29 cellular contexts compared by ENCODE assay signal in the genomic region with DNA sequence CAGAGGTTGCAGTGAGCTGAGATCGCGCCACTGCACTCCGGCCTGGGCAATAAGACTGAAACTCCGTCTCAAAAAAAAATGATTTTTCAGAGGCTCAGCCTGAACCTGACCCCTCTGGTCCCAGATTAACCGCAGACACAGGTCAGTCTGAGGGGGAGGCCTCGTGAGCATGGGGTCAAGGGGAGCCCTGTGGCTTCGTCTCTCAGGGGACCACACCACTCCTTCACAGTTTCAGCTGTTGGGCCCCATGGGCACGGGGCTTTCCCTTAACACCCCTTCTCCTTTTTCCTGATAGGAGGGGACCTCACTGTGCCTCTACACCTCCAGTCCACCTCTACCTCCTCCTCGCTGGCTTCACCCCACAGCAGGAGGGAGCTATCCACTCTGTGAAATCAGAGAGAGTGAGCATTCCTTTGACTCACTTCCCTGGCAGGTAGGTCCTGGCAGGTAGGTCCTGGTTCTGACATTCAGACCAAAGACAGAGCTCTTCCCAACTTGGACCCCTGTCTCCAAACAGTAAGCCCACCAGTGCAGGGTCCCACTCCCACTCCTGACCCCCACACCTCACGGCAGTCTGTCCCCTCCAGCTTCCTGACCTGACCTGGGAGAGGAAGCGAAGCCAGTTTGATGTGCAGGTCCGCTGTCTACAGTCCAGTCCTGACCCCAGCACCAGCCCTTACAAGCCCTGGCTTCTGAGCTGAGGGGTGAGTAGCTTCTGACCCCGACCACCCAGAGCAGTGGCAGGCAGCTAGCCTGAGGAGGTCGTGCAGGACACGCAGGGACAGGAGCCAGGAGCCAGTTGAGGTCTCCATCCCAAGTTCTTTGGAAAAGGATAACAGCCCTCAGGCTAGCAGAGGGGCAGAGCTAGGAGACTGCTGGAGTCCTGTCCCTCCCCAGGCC. TPM values are rescaled to one million over a fixed set of nuclear protein-coding genes. Genes with fewer than 3 reads are reported as not detected.
DNase-seq lines count a peak whose midpoint lies in the region; ATAC-seq, FAIRE-seq and TF ChIP-seq lines count a peak whose summit lies in the region.
"Had no signal": no experiment of that assay in that cellular context is flagged by ENCODE, and none has a peak within 500 bp of the region (broad histone marks: within the 10 kb centered on the region; RNA-seq: fewer than 3 reads in every experiment).

No MANE protein-coding gene starts in this region.

- no peak overlapping the region for H3K4me3 ChIP-seq in bronchial epithelial cell (ENCODE audit: low read depth, low read length)
- no peak overlapping the region for H3K4me3 ChIP-seq in suprapubic skin
- H3K4me3 ChIP-seq: A549, HAP-1, MG63, PC-9, SJCRH30 had no signal

- no peaks in the 10 kb centered on the region for H3K9me3 ChIP-seq in suprapubic skin
- H3K9me3 ChIP-seq: A549, HAP-1, MG63, SJCRH30 had no signal

- 91% methylated on average over 14 of the region's 15 CpGs for WGBS in suprapubic skin

- no peaks in the 10 kb centered on the region for H3K4me1 ChIP-seq in suprapubic skin
- H3K4me1 ChIP-seq: A549, HAP-1, SJCRH30 had no signal

- no peaks in the 10 kb centered on the region for H3K27me3 ChIP-seq in bronchial epithelial cell (ENCODE audit: control insufficient read depth, insufficient read depth, low read length)
- no peaks in the 10 kb centered on the region for H3K27me3 ChIP-seq in suprapubic skin
- H3K27me3 ChIP-seq: MG63, SJCRH30 had no signal

- TF ChIP-seq CTCF in GM20000 (IDR thresholded peaks at IDR 0.05; ENCODE audit: extremely low read depth, missing control alignments): no peak
- TF ChIP-seq CTCF in bronchial epithelial cell (IDR thresholded peaks at IDR 0.05; ENCODE audit: insufficient read depth, low read length, severe bottlenecking): no peak
- no peak for TF ChIP-seq CTCF in suprapubic skin (IDR thresholded peaks at IDR 0.05)

- no peak overlapping the region for H3K27ac ChIP-seq in suprapubic skin
- H3K27ac ChIP-seq: A549, C4-2B, PC-9, SJCRH30 had no signal

- intact Hi-C loops in sciatic nerve (cut with DNase I): no loop called here

- FAIRE-seq in bronchial epithelial cell (lab: Jason Lieb, UNC): peak; percentile 52
- FAIRE-seq: A549, GM12892 had no signal

- TF ChIP-seq POLR2A in suprapubic skin (IDR thresholded peaks at IDR 0.05): no peak

- no peak for TF ChIP-seq EP300 in suprapubic skin (IDR thresholded peaks at IDR 0.05)

- H3K36me3 ChIP-seq in bronchial epithelial cell (ENCODE audit: control insufficient read depth, insufficient read depth, low read length) (peaks cover 35% of the 10 kb centered on the region), suprapubic skin (peaks cover 56% of the 10 kb centered on the region)
- H3K36me3 ChIP-seq: MG63 had no signal

- DNase-seq in GM20000 (ENCODE audit: low spot score) (peak; percentile 4), bronchial epithelial cell (ENCODE audit: low read depth) (no peak), sciatic nerve (ENCODE audit: low spot score) (peak; percentile 35), suprapubic skin (ENCODE audit: low spot score in 2 of 2) (peak; percentile 43 to 56), cerebellar nuclear complex (lab: John Stamatoyannopoulos, UW) (no peak), UCSD-AML1 (lab: John Stamatoyannopoulos, UW; ENCODE audit: unreplicated experiment) (no peak), T-helper 9 cell (no peak)
- DNase-seq: Calu3, DMS79 treated with DMSO at 0.1 percent for 48 hours, GF-D8, GOT3, IMR-90, KG1, MG63, NCI-H1105 treated with DMSO at 0.1 percent for 48 hours, NCI-H2029, NCI-H446, NCI-H524 treated with DMSO at 0.1 percent for 48 hours, NCI-H82, PC-9, SJCRH30 had no signal

- ATAC-seq in sciatic nerve: no peak
- ATAC-seq: A549; CD8-positive, alpha-beta T cell; Right ventricle myocardium inferior; SK-N-SH treated with all-trans-retinoic acid at 6 μM for 48 hours had no signal

RNA-seq across cellular contexts. Expression of a gene that starts 9.0 kb away (rescaled TPM):
- total RNA-seq in bronchial epithelial cell (27.1 and 70.8 TPM in 2 replicates), sciatic nerve (12.9 TPM), suprapubic skin (10 to 100 TPM; 13.4 to 16.7 (median 14.8) TPM)

RNA-seq across cellular contexts. Expression of a gene that starts 9.4 kb away (rescaled TPM):
- total RNA-seq in bronchial epithelial cell (3.6 and 5.0 TPM in 2 replicates), sciatic nerve (18.0 TPM), suprapubic skin (10 to 100 TPM in 2 of 4 donors, 1 to 10 TPM in 2; 8.1 to 21.8 (median 14.0) TPM)

RNA-seq across cellular contexts. Expression of a gene that starts 22.5 kb away (rescaled TPM):
- total RNA-seq in bronchial epithelial cell: not detected in 2 replicates
- 0.13 TPM for total RNA-seq in sciatic nerve
- total RNA-seq in suprapubic skin: not detected
- total RNA-seq: Calu3; CD8-positive, alpha-beta T cell; PC-9; RPMI7951; SJCRH30 had no signal

RNA-seq across cellular contexts. Expression of a gene that starts 29.6 kb away (rescaled TPM):
- not detected in 2 replicates for total RNA-seq in bronchial epithelial cell
- total RNA-seq in sciatic nerve: not detected
- total RNA-seq in suprapubic skin: not detected
- total RNA-seq: Calu3; CD8-positive, alpha-beta T cell; IMR-90; PC-9; Right ventricle myocardium inferior; RPMI7951; SJCRH30 had no signal

RNA-seq across cellular contexts. Expression of a gene that starts 34.5 kb away (rescaled TPM):
- 15.3 and 25.0 TPM in 2 replicates for total RNA-seq in bronchial epithelial cell
- 145 TPM for total RNA-seq in sciatic nerve
- total RNA-seq in suprapubic skin: 10 to 100 TPM; 24.6 to 32.1 (median 28.6) TPM

Comparison
In these comparisons a context has a peak if more than half of its experiments do, and no peak if none do; other contexts are left out.
1. DNase-seq: peak in GM20000 (single experiment), sciatic nerve (single experiment) and suprapubic skin (2 of 2); none in bronchial epithelial cell (single experiment), cerebellar nuclear complex (0 of 2), UCSD-AML1 (single experiment) and T-helper 9 cell (single experiment).